ENCODE assay signal across 32 cellular contexts in the genomic region with DNA sequence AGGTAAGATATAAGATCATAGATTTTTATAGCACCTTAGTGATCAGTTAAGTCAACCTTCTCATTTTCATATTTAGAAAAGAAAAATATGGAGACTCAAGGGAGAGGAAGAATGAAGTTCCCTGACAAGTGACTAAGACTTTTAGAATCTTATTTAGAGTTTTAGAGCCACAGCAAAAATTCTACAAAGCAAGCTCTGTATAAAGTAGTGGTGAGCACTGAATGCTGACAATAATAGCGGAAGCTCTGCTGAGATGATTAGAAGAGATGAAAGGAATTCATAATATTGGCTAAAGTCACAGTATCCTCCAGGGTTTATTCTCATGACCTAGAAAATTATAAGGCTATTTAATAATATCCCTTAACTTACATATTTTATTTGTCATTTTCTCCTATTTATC.
"Had no signal": no experiment of that assay in that cellular context is flagged by ENCODE, and none has a peak within 500 bp of the region (broad histone marks: within the 10 kb centered on the region; RNA-seq: fewer than 3 reads in every experiment).

No MANE protein-coding gene starts in this region.

- H3K9me3 Mint-ChIP-seq: activated B cell treated with CpG ODN at 0.5 μM for 24 hours; activated CD8-positive, alpha-beta T cell treated with anti-CD3 and anti-CD28 coated beads for 36 hours; activated naive CD4-positive, alpha-beta T cell treated with anti-CD3 and anti-CD28 coated beads for 36 hours; activated naive CD4-positive, alpha-beta T cell treated with anti-CD3 and anti-CD28 coated beads, Interleukin-2, amount 50 U/mL, for 24 hours; activated naive CD8-positive, alpha-beta T cell treated with anti-CD3 and anti-CD28 coated beads for 36 hours; activated naive CD8-positive, alpha-beta T cell treated with anti-CD3 and anti-CD28 coated beads, Interleukin-2, amount 50 U/mL, for 24 hours; activated T-cell treated with anti-CD3 and anti-CD28 coated beads, Interleukin-2, amount 50 U/mL, for 4 hours; activated T-helper 17 cell treated with anti-CD3 and anti-CD28 coated beads, Interleukin-2, amount 50 U/mL, for 72 hours; dendritic cell treated with granulocyte-macrophage colony-stimulating factor and Interleukin-4, amounts not matched to agents 40 ng/mL and 50 ng/mL, for 4 days; endodermal cell; T-helper 2 cell treated with Interferon-gamma antibody and Interleukin-4, amounts not matched to agents 5 μg/mL and 100 μg/mL, for 36 hours had no signal

- H3K27me3 Mint-ChIP-seq: activated B cell treated with CpG ODN at 0.5 μM for 24 hours; activated naive CD4-positive, alpha-beta T cell treated with anti-CD3 and anti-CD28 coated beads, Interleukin-2, amount 50 U/mL, for 24 hours; dendritic cell treated with granulocyte-macrophage colony-stimulating factor and Interleukin-4, amounts not matched to agents 40 ng/mL and 50 ng/mL, for 4 days; T-helper 17 cell had no signal

- H3K27ac ChIP-seq: adrenal gland, body of pancreas, coronary artery, gastroesophageal sphincter, WERI-Rb-1 had no signal

- H3K36me3 ChIP-seq: adrenal gland, gastroesophageal sphincter, WERI-Rb-1 had no signal

- H3K27me3 ChIP-seq: adrenal gland, body of pancreas, dorsolateral prefrontal cortex, gastroesophageal sphincter had no signal

- ATAC-seq: activated CD4-positive, CD25-positive, alpha-beta regulatory T cell treated with anti-CD3 and anti-CD28 coated beads, Interleukin-2, amount 50 U/mL, for 24 hours; activated CD8-positive, alpha-beta T cell treated with anti-CD3 and anti-CD28 coated beads for 36 hours; activated naive CD8-positive, alpha-beta T cell treated with anti-CD3 and anti-CD28 coated beads, Interleukin-2, amount 50 U/mL, for 24 hours; activated T-cell treated with anti-CD3 and anti-CD28 coated beads, Interleukin-2, amount 50 U/mL, for 4 hours; activated T-helper 17 cell treated with anti-CD3 and anti-CD28 coated beads, Interleukin-2, amount 50 U/mL, for 72 hours; body of pancreas; esophagus mucosa; gastroesophageal sphincter; T-helper 17 cell had no signal

- H3K4me3 ChIP-seq: adrenal gland, body of pancreas, coronary artery, dorsolateral prefrontal cortex, gastroesophageal sphincter had no signal

- H3K36me3 Mint-ChIP-seq: activated naive CD4-positive, alpha-beta T cell treated with anti-CD3 and anti-CD28 coated beads, Interleukin-2, amount 50 U/mL, for 24 hours; activated naive CD8-positive, alpha-beta T cell treated with anti-CD3 and anti-CD28 coated beads for 36 hours had no signal

- H3K4me1 Mint-ChIP-seq: activated naive CD4-positive, alpha-beta T cell treated with anti-CD3 and anti-CD28 coated beads, Interleukin-2, amount 50 U/mL, for 24 hours; activated T-helper 17 cell treated with anti-CD3 and anti-CD28 coated beads, Interleukin-2, amount 50 U/mL, for 72 hours; T-helper 17 cell had no signal

- H3K27ac Mint-ChIP-seq: activated B cell treated with CpG ODN at 0.5 μM for 24 hours; activated CD8-positive, alpha-beta T cell treated with anti-CD3 and anti-CD28 coated beads for 36 hours; activated naive CD4-positive, alpha-beta T cell treated with anti-CD3 and anti-CD28 coated beads for 36 hours; activated naive CD4-positive, alpha-beta T cell treated with anti-CD3 and anti-CD28 coated beads, Interleukin-2, amount 50 U/mL, for 24 hours; activated naive CD8-positive, alpha-beta T cell treated with anti-CD3 and anti-CD28 coated beads for 36 hours; activated naive CD8-positive, alpha-beta T cell treated with anti-CD3 and anti-CD28 coated beads, Interleukin-2, amount 50 U/mL, for 24 hours; activated T-helper 17 cell treated with anti-CD3 and anti-CD28 coated beads, Interleukin-2, amount 50 U/mL, for 72 hours; dendritic cell treated with granulocyte-macrophage colony-stimulating factor and Interleukin-4, amounts not matched to agents 40 ng/mL and 50 ng/mL, for 4 days; endodermal cell; T-helper 17 cell; T-helper 2 cell treated with Interferon-gamma antibody and Interleukin-4, amounts not matched to agents 5 μg/mL and 100 μg/mL, for 36 hours had no signal

- H3K4me1 ChIP-seq: adrenal gland, gastroesophageal sphincter had no signal

- H3K4me3 Mint-ChIP-seq: activated B cell treated with CpG ODN at 0.5 μM for 24 hours; activated CD8-positive, alpha-beta T cell treated with anti-CD3 and anti-CD28 coated beads for 36 hours; activated naive CD4-positive, alpha-beta T cell treated with anti-CD3 and anti-CD28 coated beads for 36 hours; activated naive CD4-positive, alpha-beta T cell treated with anti-CD3 and anti-CD28 coated beads, Interleukin-2, amount 50 U/mL, for 24 hours; activated naive CD8-positive, alpha-beta T cell treated with anti-CD3 and anti-CD28 coated beads for 36 hours; activated naive CD8-positive, alpha-beta T cell treated with anti-CD3 and anti-CD28 coated beads, Interleukin-2, amount 50 U/mL, for 24 hours; activated T-cell treated with anti-CD3 and anti-CD28 coated beads, Interleukin-2, amount 50 U/mL, for 4 hours; activated T-helper 17 cell treated with anti-CD3 and anti-CD28 coated beads, Interleukin-2, amount 50 U/mL, for 72 hours; dendritic cell treated with granulocyte-macrophage colony-stimulating factor and Interleukin-4, amounts not matched to agents 40 ng/mL and 50 ng/mL, for 4 days; endodermal cell; T-helper 17 cell; T-helper 2 cell treated with Interferon-gamma antibody and Interleukin-4, amounts not matched to agents 5 μg/mL and 100 μg/mL, for 36 hours had no signal

- DNase-seq: activated B cell treated with CpG ODN at 0.5 μM for 24 hours; activated CD4-positive, alpha-beta T cell treated with anti-CD3 and anti-CD28 coated beads for 48 hours; activated CD4-positive, alpha-beta T cell treated with anti-CD3 and anti-CD28 coated beads, Interleukin-2, amount 50 U/mL, for 1 hour; activated CD4-positive, alpha-beta T cell treated with anti-CD3 and anti-CD28 coated beads, Interleukin-2, amount 50 U/mL, for 48 hours; activated CD8-positive, alpha-beta memory T cell treated with anti-CD3 and anti-CD28 coated beads for 24 hours; activated CD8-positive, alpha-beta T cell treated with anti-CD3 and anti-CD28 coated beads for 36 hours; activated effector memory CD4-positive, alpha-beta T cell treated with Interleukin-2 at 50 U/mL for 16 hours; activated naive CD4-positive, alpha-beta T cell treated with anti-CD3 and anti-CD28 coated beads for 36 hours; activated naive CD8-positive, alpha-beta T cell treated with anti-CD3 and anti-CD28 coated beads for 36 hours; activated naive CD8-positive, alpha-beta T cell treated with anti-CD3 and anti-CD28 coated beads, Interleukin-2, amount 50 U/mL, for 24 hours; activated T-cell treated with anti-CD3 and anti-CD28 coated beads, Interleukin-2, amount 50 U/mL, for 4 hours; adrenal gland; amygdala; aorta; body of pancreas; caudate nucleus; dorsolateral prefrontal cortex; effector memory CD4-positive, alpha-beta T cell; endodermal cell; foreskin fibroblast; T-helper 1 cell; T-helper 17 cell; T1000; WERI-Rb-1 had no signal

- H3K9me3 ChIP-seq: adrenal gland, body of pancreas, gastroesophageal sphincter had no signal
